15 cellular contexts compared by ENCODE assay signal in genomic region chr21:25506887-25507286, GRCh38.
DNase-seq lines count a peak whose midpoint lies in the region; ATAC-seq and TF ChIP-seq lines count a peak whose summit lies in the region.
"Had no signal": no experiment of that assay in that cellular context is flagged by ENCODE, and none has a peak within 500 bp of the region (broad histone marks: within the 10 kb centered on the region; RNA-seq: fewer than 3 reads in every experiment).

No MANE protein-coding gene starts in this region.

- no peaks in the 10 kb centered on the region for H3K79me2 ChIP-seq in fibroblast of lung (ENCODE audit: control insufficient read depth, insufficient read depth, low read length)

- no peak overlapping the region for H3K9ac ChIP-seq in fibroblast of lung (ENCODE audit: insufficient read depth, low read length)

- H3K27me3 ChIP-seq in fibroblast of lung (ENCODE audit: control insufficient read depth, insufficient read depth, low read length) = no peaks in the 10 kb centered on the region
- H3K27me3 ChIP-seq: colonic mucosa, testis had no signal

- H3K27ac ChIP-seq in fibroblast of lung (ENCODE audit: insufficient read depth, low read length) = no peak overlapping the region
- H3K27ac ChIP-seq: colonic mucosa, testis had no signal

- H3K36me3 ChIP-seq in fibroblast of lung (ENCODE audit: control insufficient read depth, insufficient read depth, low read length) = no peaks in the 10 kb centered on the region
- H3K36me3 ChIP-seq: colonic mucosa had no signal

- no peaks in the 10 kb centered on the region for H4K20me1 ChIP-seq in fibroblast of lung (ENCODE audit: control insufficient read depth, extremely low read depth, insufficient read depth, low read length)

- H3K4me3 ChIP-seq in AG10803 (ENCODE audit: low read length) (no peak overlapping the region), fibroblast of lung (replicated peaks in 1 of 4; ENCODE audit: control extremely low read depth in 1 of 4, insufficient read depth in 1 of 4, low read depth in 3 of 4, low read length in 4 of 4) (no peak overlapping the region)
- H3K4me3 ChIP-seq: colonic mucosa, testis had no signal

- DNase-seq in AG10803 (ENCODE audit: low read depth) (peak; percentile 50), EL (peak; percentile 71), NCI-H774 (lab: John Stamatoyannopoulos, UW) (peak; percentile 25), fibroblast of lung (ENCODE audit: low read depth in 2 of 2) (peak; percentile 63 to 87), germinal center (ENCODE audit: low spot score) (no peak)
- DNase-seq: activated CD4-positive, alpha-beta T cell treated with anti-CD3 and anti-CD28 coated beads, Interleukin-2, amount 50 U/mL, for 4 hours; Caco-2; colonic mucosa; naive thymus-derived CD8-positive, alpha-beta T cell; right cardiac atrium; testis had no signal

- no peak overlapping the region for H3K4me2 ChIP-seq in fibroblast of lung (ENCODE audit: extremely low read depth, insufficient read depth, low read length)

- TF ChIP-seq CTCF in AG10803 (conservative IDR thresholded peaks at IDR 0.05; ENCODE audit: low read length) (no peak), fibroblast of lung (conservative IDR thresholded peaks at IDR 0.05 in 1 of 2, IDR thresholded peaks at IDR 0.05 in 1 of 2; ENCODE audit: low read depth in 1 of 2, low read length in 2 of 2) (no peak)

- no peaks in the 10 kb centered on the region for H3K4me1 ChIP-seq in fibroblast of lung (ENCODE audit: control insufficient read depth, extremely low read depth, insufficient read depth, low read length)
- H3K4me1 ChIP-seq: Caco-2, colonic mucosa, testis had no signal

- no peak overlapping the region for H2AFZ ChIP-seq in fibroblast of lung (ENCODE audit: low read length)

- H3K9me3 ChIP-seq in fibroblast of lung (ENCODE audit: control insufficient read depth, insufficient read depth, low read depth, low read length) = no peaks in the 10 kb centered on the region
- H3K9me3 ChIP-seq: Caco-2, colonic mucosa, testis had no signal

- ATAC-seq in GM21390 (IDR thresholded peaks at IDR 0.05; ENCODE audit: unreplicated experiment) (no peak), HG03095 (IDR thresholded peaks at IDR 0.05; ENCODE audit: unreplicated experiment) (no peak), GM18861 (IDR thresholded peaks at IDR 0.05; ENCODE audit: unreplicated experiment) (no peak)
- ATAC-seq: activated naive CD4-positive, alpha-beta T cell treated with anti-CD3 and anti-CD28 coated beads, Interleukin-2, amount 50 U/mL, for 72 hours; naive thymus-derived CD8-positive, alpha-beta T cell; right cardiac atrium had no signal
